Comparison of ENCODE assay signal across 8 cellular contexts in genomic region chr12:132687211-132688164, GRCh38. TPM values are rescaled to one million over a fixed set of nuclear protein-coding genes. Genes with fewer than 3 reads are reported as not detected.
DNase-seq lines count a peak whose midpoint lies in the region; ATAC-seq and TF ChIP-seq lines count a peak whose summit lies in the region.

Gene POLE, minus strand, starts transcription at chr12:132687342. Its CDS starts 27 bp downstream, at chr12:132687315.
Gene PXMP2, plus strand, starts transcription at chr12:132687587. Its CDS starts 84 bp downstream, at chr12:132687671.

- peak; percentile 98 for DNase-seq in DMS53 (lab: John Stamatoyannopoulos, UW)
- DNase-seq in Jurkat, Clone E6-1 (ENCODE audit: low read depth, low spot score) = peak; percentile 91
- peak; percentile 24 for DNase-seq in OCI-M2 (lab: John Stamatoyannopoulos, UW; ENCODE audit: unreplicated experiment)
- peak; percentile 94 for DNase-seq in activated T-cell treated with anti-CD3 and anti-CD28 coated beads for 24 hours (ENCODE audit: low read depth)
- DNase-seq in epithelial cell of proximal tubule (ENCODE audit: low read depth) = no peak
- peak; percentile 96 for DNase-seq in mucosa of gallbladder (ENCODE audit: low spot score)
- peak; percentile 96 for DNase-seq in stimulated activated CD8-positive, alpha-beta memory T cell treated with anti-CD3 and anti-CD28 coated beads, Interleukin-4, amount 100 ng/mL, for 24 hours (ENCODE audit: low read depth)

- ATAC-seq in GM21717 (IDR thresholded peaks at IDR 0.05; ENCODE audit: unreplicated experiment) = peak; percentile 93

- peak within 1 kb of the TSS; percentile 65 for H3K4me3 ChIP-seq in Jurkat, Clone E6-1 (ENCODE audit: low read length)
- H3K4me3 ChIP-seq in epithelial cell of proximal tubule (ENCODE audit: low read depth, low read length) = peak within 1 kb of the TSS; percentile 71

- no peak for TF ChIP-seq CTCF in epithelial cell of proximal tubule (conservative IDR thresholded peaks at IDR 0.05; ENCODE audit: low read depth, low read length)

RNA-seq across cellular contexts. Expression of gene POLE, which starts in this region (rescaled TPM):
- 105 TPM for polyA plus RNA-seq in Jurkat, Clone E6-1 (2012; ENCODE audit: insufficient read depth, insufficient read length)
- 35.9 and 37.9 TPM in 2 replicates for total RNA-seq in epithelial cell of proximal tubule
- 40.4 TPM for total RNA-seq in mucosa of gallbladder

RNA-seq across cellular contexts. Expression of gene PXMP2, which starts in this region (rescaled TPM):
- polyA plus RNA-seq in Jurkat, Clone E6-1 (2012; ENCODE audit: insufficient read depth, insufficient read length) = 49.7 TPM
- total RNA-seq in epithelial cell of proximal tubule = 48.9 and 55.1 TPM in 2 replicates
- 89.8 TPM for total RNA-seq in mucosa of gallbladder
